3 cellular contexts compared by ENCODE assay signal in the genomic region with DNA sequence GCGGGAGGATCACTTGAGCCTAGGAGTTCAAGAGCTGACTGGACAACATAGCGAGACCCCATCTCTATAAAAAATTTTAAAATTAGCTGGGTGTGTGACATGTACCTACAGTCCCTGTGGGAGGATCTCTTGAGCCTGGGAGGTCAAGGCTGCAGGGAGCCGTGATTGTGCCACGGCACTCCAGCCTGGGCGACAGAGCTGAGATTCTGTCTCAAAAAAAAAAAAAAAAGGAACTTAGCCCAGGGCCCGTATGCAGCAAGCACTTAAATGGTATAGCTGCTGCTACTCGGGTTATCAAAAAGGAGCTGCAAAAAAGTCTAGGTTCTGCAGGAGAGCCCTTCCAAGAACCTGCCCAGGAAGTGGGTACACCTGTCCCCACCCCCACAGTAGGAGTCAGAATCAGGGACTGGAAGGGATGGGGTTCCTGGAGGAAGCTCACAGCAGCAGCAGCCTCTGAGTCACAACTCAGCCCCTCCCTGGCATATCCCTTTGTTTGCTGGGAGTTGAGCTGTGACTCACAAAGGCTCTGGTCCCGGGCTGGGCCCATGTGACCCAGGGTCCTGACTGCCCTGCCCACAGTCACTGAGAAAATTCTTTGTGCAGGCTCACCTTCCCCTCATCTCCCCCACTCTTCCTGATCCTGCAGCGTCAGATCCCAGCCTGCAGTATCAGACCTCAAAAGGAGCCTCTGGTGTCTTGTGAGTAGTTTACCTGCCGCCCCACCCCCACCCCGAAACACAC.
A peak's percentile ranks its signal among the peaks of the same experiment; 100 is the strongest.
TF ChIP-seq lines count a peak whose summit lies in the region.

A gene with protein sequence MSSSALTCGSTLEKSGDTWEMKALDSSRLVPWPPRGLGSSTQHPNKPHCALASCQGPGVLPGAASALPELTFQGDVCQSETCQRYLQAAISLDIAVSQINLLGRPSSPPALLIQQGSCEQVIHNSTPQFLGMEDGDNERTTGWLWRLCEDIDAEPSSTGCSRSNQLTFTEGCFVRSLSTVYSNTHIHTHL (plus strand): TSS at position 576 of the 741 bp plus-strand sequence. CDS start 13,031 bp downstream, outside the sequence.

TF ChIP-seq in A549, 52 proteins besides CTCF, POLR2A, EP300 and RAD21 (continues in another document):
- no peak for TF ChIP-seq CEBPB (IDR thresholded peaks at IDR 0.05)
- no peak for TF ChIP-seq ZFP36 (IDR thresholded peaks at IDR 0.05; ENCODE audit: borderline replicate concordance, partially characterized antibody)
- no peak for TF ChIP-seq RNF2 (IDR thresholded peaks at IDR 0.05; ENCODE audit: borderline replicate concordance, low read depth)
- TF ChIP-seq, protein P1, sequence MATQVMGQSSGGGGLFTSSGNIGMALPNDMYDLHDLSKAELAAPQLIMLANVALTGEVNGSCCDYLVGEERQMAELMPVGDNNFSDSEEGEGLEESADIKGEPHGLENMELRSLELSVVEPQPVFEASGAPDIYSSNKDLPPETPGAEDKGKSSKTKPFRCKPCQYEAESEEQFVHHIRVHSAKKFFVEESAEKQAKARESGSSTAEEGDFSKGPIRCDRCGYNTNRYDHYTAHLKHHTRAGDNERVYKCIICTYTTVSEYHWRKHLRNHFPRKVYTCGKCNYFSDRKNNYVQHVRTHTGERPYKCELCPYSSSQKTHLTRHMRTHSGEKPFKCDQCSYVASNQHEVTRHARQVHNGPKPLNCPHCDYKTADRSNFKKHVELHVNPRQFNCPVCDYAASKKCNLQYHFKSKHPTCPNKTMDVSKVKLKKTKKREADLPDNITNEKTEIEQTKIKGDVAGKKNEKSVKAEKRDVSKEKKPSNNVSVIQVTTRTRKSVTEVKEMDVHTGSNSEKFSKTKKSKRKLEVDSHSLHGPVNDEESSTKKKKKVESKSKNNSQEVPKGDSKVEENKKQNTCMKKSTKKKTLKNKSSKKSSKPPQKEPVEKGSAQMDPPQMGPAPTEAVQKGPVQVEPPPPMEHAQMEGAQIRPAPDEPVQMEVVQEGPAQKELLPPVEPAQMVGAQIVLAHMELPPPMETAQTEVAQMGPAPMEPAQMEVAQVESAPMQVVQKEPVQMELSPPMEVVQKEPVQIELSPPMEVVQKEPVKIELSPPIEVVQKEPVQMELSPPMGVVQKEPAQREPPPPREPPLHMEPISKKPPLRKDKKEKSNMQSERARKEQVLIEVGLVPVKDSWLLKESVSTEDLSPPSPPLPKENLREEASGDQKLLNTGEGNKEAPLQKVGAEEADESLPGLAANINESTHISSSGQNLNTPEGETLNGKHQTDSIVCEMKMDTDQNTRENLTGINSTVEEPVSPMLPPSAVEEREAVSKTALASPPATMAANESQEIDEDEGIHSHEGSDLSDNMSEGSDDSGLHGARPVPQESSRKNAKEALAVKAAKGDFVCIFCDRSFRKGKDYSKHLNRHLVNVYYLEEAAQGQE (IDR thresholded peaks at IDR 0.05): no peak
- no peak for TF ChIP-seq EHMT2 (IDR thresholded peaks at IDR 0.05; ENCODE audit: low read depth)
- TF ChIP-seq, protein P2, sequence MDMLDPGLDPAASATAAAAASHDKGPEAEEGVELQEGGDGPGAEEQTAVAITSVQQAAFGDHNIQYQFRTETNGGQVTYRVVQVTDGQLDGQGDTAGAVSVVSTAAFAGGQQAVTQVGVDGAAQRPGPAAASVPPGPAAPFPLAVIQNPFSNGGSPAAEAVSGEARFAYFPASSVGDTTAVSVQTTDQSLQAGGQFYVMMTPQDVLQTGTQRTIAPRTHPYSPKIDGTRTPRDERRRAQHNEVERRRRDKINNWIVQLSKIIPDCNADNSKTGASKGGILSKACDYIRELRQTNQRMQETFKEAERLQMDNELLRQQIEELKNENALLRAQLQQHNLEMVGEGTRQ (IDR thresholded peaks at IDR 0.05): peak; percentile 87
- no peak for TF ChIP-seq CBX2 (IDR thresholded peaks at IDR 0.05; ENCODE audit: borderline replicate concordance, low read depth)
- TF ChIP-seq HOXB13 (CRISPR knock-in tag; IDR thresholded peaks at IDR 0.05; ENCODE audit: low read depth): no peak
- TF ChIP-seq EHF (CRISPR knock-in tag; IDR thresholded peaks at IDR 0.05): no peak
- TF ChIP-seq FOXS1 (CRISPR knock-in tag; IDR thresholded peaks at IDR 0.05): no peak
- TF ChIP-seq, protein P3, sequence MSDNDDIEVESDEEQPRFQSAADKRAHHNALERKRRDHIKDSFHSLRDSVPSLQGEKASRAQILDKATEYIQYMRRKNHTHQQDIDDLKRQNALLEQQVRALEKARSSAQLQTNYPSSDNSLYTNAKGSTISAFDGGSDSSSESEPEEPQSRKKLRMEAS (IDR thresholded peaks at IDR 0.05): peak; percentile 61
- no peak for TF ChIP-seq KDM1A (IDR thresholded peaks at IDR 0.05; ENCODE audit: low read depth)
- no peak for TF ChIP-seq TP53 (CRISPR knock-in tag; IDR thresholded peaks at IDR 0.05)
- TF ChIP-seq GATA3 (IDR thresholded peaks at IDR 0.05; ENCODE audit: borderline replicate concordance): no peak
- no peak for TF ChIP-seq CHD4 (IDR thresholded peaks at IDR 0.05; ENCODE audit: borderline replicate concordance)
- TF ChIP-seq POLR2AphosphoS2 (conservative IDR thresholded peaks at IDR 0.05; ENCODE audit: low read length): no peak
- TF ChIP-seq NFE2L2 (conservative IDR thresholded peaks at IDR 0.05; ENCODE audit: low read length): no peak
- no peak for TF ChIP-seq MAZ (IDR thresholded peaks at IDR 0.05; ENCODE audit: borderline replicate concordance, low read depth, low read length)
- TF ChIP-seq KDM5A (IDR thresholded peaks at IDR 0.05): no peak

TF ChIP-seq in HCT116, 20 proteins besides CTCF, POLR2A, EP300 and RAD21 (continues in another document):
- TF ChIP-seq, protein P1 (IDR thresholded peaks at IDR 0.05; ENCODE audit: low read depth): no peak
- TF ChIP-seq, protein P3 (IDR thresholded peaks at IDR 0.05): no peak
- TF ChIP-seq, protein P4, sequence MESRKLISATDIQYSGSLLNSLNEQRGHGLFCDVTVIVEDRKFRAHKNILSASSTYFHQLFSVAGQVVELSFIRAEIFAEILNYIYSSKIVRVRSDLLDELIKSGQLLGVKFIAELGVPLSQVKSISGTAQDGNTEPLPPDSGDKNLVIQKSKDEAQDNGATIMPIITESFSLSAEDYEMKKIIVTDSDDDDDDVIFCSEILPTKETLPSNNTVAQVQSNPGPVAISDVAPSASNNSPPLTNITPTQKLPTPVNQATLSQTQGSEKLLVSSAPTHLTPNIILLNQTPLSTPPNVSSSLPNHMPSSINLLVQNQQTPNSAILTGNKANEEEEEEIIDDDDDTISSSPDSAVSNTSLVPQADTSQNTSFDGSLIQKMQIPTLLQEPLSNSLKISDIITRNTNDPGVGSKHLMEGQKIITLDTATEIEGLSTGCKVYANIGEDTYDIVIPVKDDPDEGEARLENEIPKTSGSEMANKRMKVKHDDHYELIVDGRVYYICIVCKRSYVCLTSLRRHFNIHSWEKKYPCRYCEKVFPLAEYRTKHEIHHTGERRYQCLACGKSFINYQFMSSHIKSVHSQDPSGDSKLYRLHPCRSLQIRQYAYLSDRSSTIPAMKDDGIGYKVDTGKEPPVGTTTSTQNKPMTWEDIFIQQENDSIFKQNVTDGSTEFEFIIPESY (IDR thresholded peaks at IDR 0.05; ENCODE audit: extremely low read depth, insufficient replicate concordance, low read length): peak; percentile 9
- TF ChIP-seq ZNF274 (IDR thresholded peaks at IDR 0.05; ENCODE audit: low read depth, low read length): no peak
- no peak for TF ChIP-seq ELF1 (IDR thresholded peaks at IDR 0.05; ENCODE audit: borderline replicate concordance, low read depth)
- TF ChIP-seq TCF7L2 (IDR thresholded peaks at IDR 0.05; ENCODE audit: borderline replicate concordance, extremely low read depth, insufficient read depth, insufficient read length): peak; percentile 98
- peak; percentile 2 for TF ChIP-seq YY1 (IDR thresholded peaks at IDR 0.05; ENCODE audit: extremely low read depth, insufficient replicate concordance, low read depth, low read length)
- no peak for TF ChIP-seq CBX3 (IDR thresholded peaks at IDR 0.05; ENCODE audit: low read depth)
- TF ChIP-seq POLR2AphosphoS5 (IDR thresholded peaks at IDR 0.05; ENCODE audit: low read depth, low read length): peak; percentile 83
- no peak for TF ChIP-seq ZFX (IDR thresholded peaks at IDR 0.05)
- no peak for TF ChIP-seq EGR1 (IDR thresholded peaks at IDR 0.05; ENCODE audit: low read depth)
- no peak for TF ChIP-seq SP1 (IDR thresholded peaks at IDR 0.05; ENCODE audit: low read depth)
- no peak for TF ChIP-seq EZH2phosphoT487 (IDR thresholded peaks at IDR 0.05; ENCODE audit: borderline replicate concordance)

TF ChIP-seq in GM12891, 5 proteins besides CTCF, POLR2A, EP300 and RAD21:
- no peak for TF ChIP-seq POLR2AphosphoS5 (IDR thresholded peaks at IDR 0.05; ENCODE audit: low read depth, low read length)
- no peak for TF ChIP-seq POU2F2 (IDR thresholded peaks at IDR 0.05; ENCODE audit: low read depth, low read length)
- no peak for TF ChIP-seq SPI1 (IDR thresholded peaks at IDR 0.05; ENCODE audit: low read depth, low read length)
- no peak for TF ChIP-seq TAF1 (IDR thresholded peaks at IDR 0.05; ENCODE audit: low read depth, low read length)
- no peak for TF ChIP-seq PAX5 (IDR thresholded peaks at IDR 0.05; ENCODE audit: insufficient read depth, low read length, severe bottlenecking)
